ENCODE assay signal across 23 cellular contexts in genomic region chr4:169348541-169348940, GRCh38.
DNase-seq lines count a peak whose midpoint lies in the region; ATAC-seq and TF ChIP-seq lines count a peak whose summit lies in the region.
"Had no signal": no experiment of that assay in that cellular context is flagged by ENCODE, and none has a peak within 500 bp of the region (broad histone marks: within the 10 kb centered on the region; RNA-seq: fewer than 3 reads in every experiment).

No MANE protein-coding gene starts in this region.

- intact Hi-C loops in dorsolateral prefrontal cortex (cut with DNase I), result loop anchor here in 1 of 2 donors (5.0 kb wide), 1 partner anchor 76 kb away; the partner anchor contains the start of gene SH3RF1
- intact Hi-C loops in activated CD8-positive, alpha-beta T cell treated with anti-CD3 and anti-CD28 coated beads for 36 hours (cut with micrococcal nuclease), result no loop called here

- H3K79me2 ChIP-seq in OCI-LY1 (ENCODE audit: insufficient read depth, low read length), result no peaks in the 10 kb centered on the region
- H3K79me2 ChIP-seq: parathyroid adenoma had no signal

- ATAC-seq in activated CD8-positive, alpha-beta T cell treated with anti-CD3 and anti-CD28 coated beads for 36 hours, result no peak
- no peak for ATAC-seq in HG03175 (IDR thresholded peaks at IDR 0.05; ENCODE audit: unreplicated experiment)
- ATAC-seq: left lung; natural killer cell treated with Interleukin-12 subunit alpha and Interleukin-12 subunit beta and Interleukin-15 and Interleukin-18, amount 100 ng/mL, for 72 hours; upper lobe of right lung had no signal

- no peaks in the 10 kb centered on the region for H3K9me3 Mint-ChIP-seq in activated CD8-positive, alpha-beta T cell treated with anti-CD3 and anti-CD28 coated beads for 36 hours
- H3K9me3 Mint-ChIP-seq: activated B cell treated with CpG ODN at 0.5 μM for 24 hours; activated naive CD4-positive, alpha-beta T cell treated with anti-CD3 and anti-CD28 coated beads, Interleukin-2, amount 50 U/mL, for 24 hours; natural killer cell treated with Interleukin-12 subunit alpha and Interleukin-12 subunit beta and Interleukin-15 and Interleukin-18, amount 100 ng/mL, for 72 hours had no signal

- H3K36me3 Mint-ChIP-seq in activated CD8-positive, alpha-beta T cell treated with anti-CD3 and anti-CD28 coated beads for 36 hours (ENCODE audit: low read depth), result no peaks in the 10 kb centered on the region
- H3K36me3 Mint-ChIP-seq: activated naive CD4-positive, alpha-beta T cell treated with anti-CD3 and anti-CD28 coated beads, Interleukin-2, amount 50 U/mL, for 24 hours; natural killer cell treated with Interleukin-12 subunit alpha and Interleukin-12 subunit beta and Interleukin-15 and Interleukin-18, amount 100 ng/mL, for 72 hours had no signal

- H3K4me2 ChIP-seq in OCI-LY1 (ENCODE audit: low read length), result 0 out of 2 replicates have a peak overlapping the region, but pooled peaks have one; percentile 16

- DNase-seq in Ammon's horn (ENCODE audit: low spot score), result peak; percentile 59
- DNase-seq in dorsolateral prefrontal cortex, result peak in 4 of 10 donors; percentile 47 to 75 (median 52)
- DNase-seq in midbrain (lab: John Stamatoyannopoulos, UW), result peak; percentile 70
- DNase-seq in T1000 (lab: John Stamatoyannopoulos, UW), result no peak
- no peak for DNase-seq in activated CD8-positive, alpha-beta T cell treated with anti-CD3 and anti-CD28 coated beads for 36 hours
- no peak for DNase-seq in NCI-H524 treated with DMSO at 0.1 percent for 48 hours (lab: John Stamatoyannopoulos, UW)
- DNase-seq: activated B cell treated with CpG ODN at 0.5 μM for 24 hours; activated CD4-positive, alpha-beta T cell treated with anti-CD3 and anti-CD28 coated beads, Interleukin-2, amount 50 U/mL, for 4 hours; activated CD8-positive, alpha-beta memory T cell treated with anti-CD3 and anti-CD28 coated beads, Interleukin-2, amount 50 U/mL, for 4 hours; GF-D8; left lung; NCI-H1092 treated with DMSO at 0.1 percent for 48 hours; NCI-H2029; NCI-H226; NCI-H748 treated with DMSO at 0.1 percent for 48 hours; upper lobe of right lung had no signal

- no peak overlapping the region for H3K9ac ChIP-seq in OCI-LY1 (ENCODE audit: low read length)
- H3K9ac ChIP-seq: parathyroid adenoma had no signal

- H3F3A ChIP-seq in OCI-LY1 (ENCODE audit: insufficient read depth, low read length), result no peaks in the 10 kb centered on the region

- H3K27me3 ChIP-seq in OCI-LY1 (ENCODE audit: insufficient read depth, low read length), result no peaks in the 10 kb centered on the region
- H3K27me3 ChIP-seq in dorsolateral prefrontal cortex, result no peaks in the 10 kb centered on the region
- H3K27me3 ChIP-seq: ascending aorta, left lung, upper lobe of right lung had no signal

- H3K27ac ChIP-seq in OCI-LY1 (ENCODE audit: low read depth, low read length, poor library complexity, severe bottlenecking) (no peak overlapping the region), dorsolateral prefrontal cortex (peak overlapping the region in 53 of 59 donors; percentile 5 to 98 (median 71))
- H3K27ac ChIP-seq: ascending aorta, left lung, parathyroid adenoma, upper lobe of right lung had no signal

- CTCF ChIA-PET in activated CD8-positive, alpha-beta T cell treated with anti-CD3 and anti-CD28 coated beads for 36 hours (lab: Charles Lee), result no interaction called here

- no peak overlapping the region for H3K27ac Mint-ChIP-seq in activated CD8-positive, alpha-beta T cell treated with anti-CD3 and anti-CD28 coated beads for 36 hours
- H3K27ac Mint-ChIP-seq: activated B cell treated with CpG ODN at 0.5 μM for 24 hours; B cell; natural killer cell treated with Interleukin-12 subunit alpha and Interleukin-12 subunit beta and Interleukin-15 and Interleukin-18, amount 100 ng/mL, for 72 hours had no signal

- H3K9me2 ChIP-seq in OCI-LY1 (ENCODE audit: low read depth, low read length), result no peaks in the 10 kb centered on the region

- no peak overlapping the region for H2AFZ ChIP-seq in OCI-LY1 (ENCODE audit: low read length)
- H2AFZ ChIP-seq: parathyroid adenoma had no signal

- no peaks in the 10 kb centered on the region for H3K27me3 Mint-ChIP-seq in activated CD8-positive, alpha-beta T cell treated with anti-CD3 and anti-CD28 coated beads for 36 hours
- H3K27me3 Mint-ChIP-seq: activated naive CD4-positive, alpha-beta T cell treated with anti-CD3 and anti-CD28 coated beads, Interleukin-2, amount 50 U/mL, for 24 hours; B cell had no signal

- no peaks in the 10 kb centered on the region for H3K36me3 ChIP-seq in OCI-LY1 (ENCODE audit: insufficient read depth, low read length)
- H3K36me3 ChIP-seq: ascending aorta, left lung, upper lobe of right lung had no signal

- H3K4me3 ChIP-seq in OCI-LY1 (ENCODE audit: low read depth, low read length, poor library complexity, severe bottlenecking) (no peak overlapping the region), dorsolateral prefrontal cortex (no peak overlapping the region)
- H3K4me3 ChIP-seq: ascending aorta, left lung, upper lobe of right lung had no signal

- no peaks in the 10 kb centered on the region for H3K9me3 ChIP-seq in OCI-LY1 (ENCODE audit: low read length)
- H3K9me3 ChIP-seq: ascending aorta, left lung, upper lobe of right lung had no signal

- POLR2A ChIA-PET in activated CD8-positive, alpha-beta T cell treated with anti-CD3 and anti-CD28 coated beads for 36 hours (lab: Charles Lee), result no interaction called here

- H3K4me1 Mint-ChIP-seq in activated CD8-positive, alpha-beta T cell treated with anti-CD3 and anti-CD28 coated beads for 36 hours (ENCODE audit: low read depth), result no peaks in the 10 kb centered on the region
- H3K4me1 Mint-ChIP-seq: activated B cell treated with CpG ODN at 0.5 μM for 24 hours; activated naive CD4-positive, alpha-beta T cell treated with anti-CD3 and anti-CD28 coated beads, Interleukin-2, amount 50 U/mL, for 24 hours; B cell had no signal

- TF ChIP-seq CTCF in OCI-LY1 (IDR thresholded peaks at IDR 0.05; ENCODE audit: low read length) (no peak), dorsolateral prefrontal cortex (IDR thresholded peaks at IDR 0.05 in 54 of 56, conservative IDR thresholded peaks at IDR 0.05 in 2 of 56; ENCODE audit: low read depth in 1 of 56, partially characterized antibody in 56 of 56) (peak in 10 of 56 donors; percentile 9 to 42 (median 20))
- TF ChIP-seq CTCF in activated CD8-positive, alpha-beta T cell treated with anti-CD3 and anti-CD28 coated beads for 36 hours (IDR thresholded peaks at IDR 0.05), result no peak

- H4K20me1 ChIP-seq in OCI-LY1 (ENCODE audit: insufficient read depth, low read length), result no peaks in the 10 kb centered on the region

- H3K4me3 Mint-ChIP-seq in activated CD8-positive, alpha-beta T cell treated with anti-CD3 and anti-CD28 coated beads for 36 hours, result no peak overlapping the region
- H3K4me3 Mint-ChIP-seq: activated B cell treated with CpG ODN at 0.5 μM for 24 hours; activated naive CD4-positive, alpha-beta T cell treated with anti-CD3 and anti-CD28 coated beads, Interleukin-2, amount 50 U/mL, for 24 hours; B cell; natural killer cell treated with Interleukin-12 subunit alpha and Interleukin-12 subunit beta and Interleukin-15 and Interleukin-18, amount 100 ng/mL, for 72 hours had no signal

- no peaks in the 10 kb centered on the region for H3K4me1 ChIP-seq in OCI-LY1 (ENCODE audit: insufficient read depth, low read length, severe bottlenecking)
- H3K4me1 ChIP-seq: ascending aorta, left lung, parathyroid adenoma, upper lobe of right lung had no signal

Comparison
In these comparisons a context has a peak if more than half of its experiments do, and no peak if none do; other contexts are left out.
1. DNase-seq: peak in Ammon's horn (single experiment) and midbrain (single experiment); none in T1000 (single experiment), activated CD8-positive, alpha-beta T cell treated with anti-CD3 and anti-CD28 coated beads for 36 hours (single experiment) and NCI-H524 treated with DMSO at 0.1 percent for 48 hours (single experiment).